In genomic region chr5:2695200-2695891, GRCh38 we compare ENCODE assay signal across 1 cellular context.
TF ChIP-seq lines count a peak whose summit lies in the region.

No MANE protein-coding gene starts in this region.

TF ChIP-seq in HepG2, 621 proteins besides CTCF, POLR2A, EP300 and RAD21 (continued from another document and continues in another):
- TF ChIP-seq, protein P1, sequence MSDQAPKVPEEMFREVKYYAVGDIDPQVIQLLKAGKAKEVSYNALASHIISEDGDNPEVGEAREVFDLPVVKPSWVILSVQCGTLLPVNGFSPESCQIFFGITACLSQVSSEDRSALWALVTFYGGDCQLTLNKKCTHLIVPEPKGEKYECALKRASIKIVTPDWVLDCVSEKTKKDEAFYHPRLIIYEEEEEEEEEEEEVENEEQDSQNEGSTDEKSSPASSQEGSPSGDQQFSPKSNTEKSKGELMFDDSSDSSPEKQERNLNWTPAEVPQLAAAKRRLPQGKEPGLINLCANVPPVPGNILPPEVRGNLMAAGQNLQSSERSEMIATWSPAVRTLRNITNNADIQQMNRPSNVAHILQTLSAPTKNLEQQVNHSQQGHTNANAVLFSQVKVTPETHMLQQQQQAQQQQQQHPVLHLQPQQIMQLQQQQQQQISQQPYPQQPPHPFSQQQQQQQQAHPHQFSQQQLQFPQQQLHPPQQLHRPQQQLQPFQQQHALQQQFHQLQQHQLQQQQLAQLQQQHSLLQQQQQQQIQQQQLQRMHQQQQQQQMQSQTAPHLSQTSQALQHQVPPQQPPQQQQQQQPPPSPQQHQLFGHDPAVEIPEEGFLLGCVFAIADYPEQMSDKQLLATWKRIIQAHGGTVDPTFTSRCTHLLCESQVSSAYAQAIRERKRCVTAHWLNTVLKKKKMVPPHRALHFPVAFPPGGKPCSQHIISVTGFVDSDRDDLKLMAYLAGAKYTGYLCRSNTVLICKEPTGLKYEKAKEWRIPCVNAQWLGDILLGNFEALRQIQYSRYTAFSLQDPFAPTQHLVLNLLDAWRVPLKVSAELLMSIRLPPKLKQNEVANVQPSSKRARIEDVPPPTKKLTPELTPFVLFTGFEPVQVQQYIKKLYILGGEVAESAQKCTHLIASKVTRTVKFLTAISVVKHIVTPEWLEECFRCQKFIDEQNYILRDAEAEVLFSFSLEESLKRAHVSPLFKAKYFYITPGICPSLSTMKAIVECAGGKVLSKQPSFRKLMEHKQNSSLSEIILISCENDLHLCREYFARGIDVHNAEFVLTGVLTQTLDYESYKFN (CRISPR knock-in tag; conservative IDR thresholded peaks at IDR 0.05), result 0 out of 2 replicates have a peak, but pooled peaks have one; percentile 18
- TF ChIP-seq, protein P2, sequence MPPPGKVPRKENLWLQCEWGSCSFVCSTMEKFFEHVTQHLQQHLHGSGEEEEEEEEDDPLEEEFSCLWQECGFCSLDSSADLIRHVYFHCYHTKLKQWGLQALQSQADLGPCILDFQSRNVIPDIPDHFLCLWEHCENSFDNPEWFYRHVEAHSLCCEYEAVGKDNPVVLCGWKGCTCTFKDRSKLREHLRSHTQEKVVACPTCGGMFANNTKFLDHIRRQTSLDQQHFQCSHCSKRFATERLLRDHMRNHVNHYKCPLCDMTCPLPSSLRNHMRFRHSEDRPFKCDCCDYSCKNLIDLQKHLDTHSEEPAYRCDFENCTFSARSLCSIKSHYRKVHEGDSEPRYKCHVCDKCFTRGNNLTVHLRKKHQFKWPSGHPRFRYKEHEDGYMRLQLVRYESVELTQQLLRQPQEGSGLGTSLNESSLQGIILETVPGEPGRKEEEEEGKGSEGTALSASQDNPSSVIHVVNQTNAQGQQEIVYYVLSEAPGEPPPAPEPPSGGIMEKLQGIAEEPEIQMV (CRISPR knock-in tag; IDR thresholded peaks at IDR 0.05; ENCODE audit: low read depth), result no peak
- TF ChIP-seq, protein P3, sequence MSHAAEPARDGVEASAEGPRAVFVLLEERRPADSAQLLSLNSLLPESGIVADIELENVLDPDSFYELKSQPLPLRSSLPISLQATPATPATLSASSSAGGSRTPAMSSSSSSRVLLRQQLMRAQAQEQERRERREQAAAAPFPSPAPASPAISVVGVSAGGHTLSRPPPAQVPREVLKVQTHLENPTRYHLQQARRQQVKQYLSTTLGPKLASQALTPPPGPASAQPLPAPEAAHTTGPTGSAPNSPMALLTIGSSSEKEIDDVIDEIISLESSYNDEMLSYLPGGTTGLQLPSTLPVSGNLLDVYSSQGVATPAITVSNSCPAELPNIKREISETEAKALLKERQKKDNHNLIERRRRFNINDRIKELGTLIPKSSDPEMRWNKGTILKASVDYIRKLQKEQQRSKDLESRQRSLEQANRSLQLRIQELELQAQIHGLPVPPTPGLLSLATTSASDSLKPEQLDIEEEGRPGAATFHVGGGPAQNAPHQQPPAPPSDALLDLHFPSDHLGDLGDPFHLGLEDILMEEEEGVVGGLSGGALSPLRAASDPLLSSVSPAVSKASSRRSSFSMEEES (CRISPR knock-in tag; IDR thresholded peaks at IDR 0.05), result no peak
- no peak for TF ChIP-seq ZNF121 (CRISPR knock-in tag; IDR thresholded peaks at IDR 0.05)
- TF ChIP-seq ZNF614 (CRISPR knock-in tag; IDR thresholded peaks at IDR 0.05; ENCODE audit: borderline replicate concordance), result no peak
- no peak for TF ChIP-seq ZNF232 (CRISPR knock-in tag; IDR thresholded peaks at IDR 0.05; ENCODE audit: borderline replicate concordance)
- no peak for TF ChIP-seq GABPA (IDR thresholded peaks at IDR 0.05; ENCODE audit: low read depth, low read length)
- peak; percentile 47; the same call in 1 of the 2 replicates for TF ChIP-seq GABPA (CRISPR knock-in tag; IDR thresholded peaks at IDR 0.05; ENCODE audit: low read depth)
- TF ChIP-seq ARNTL (CRISPR knock-in tag; IDR thresholded peaks at IDR 0.05), result no peak
- TF ChIP-seq HIC2 (CRISPR knock-in tag; IDR thresholded peaks at IDR 0.05; ENCODE audit: low read depth), result no peak
- TF ChIP-seq KDM5A (IDR thresholded peaks at IDR 0.05; ENCODE audit: borderline replicate concordance, low read length), result no peak
- no peak for TF ChIP-seq RARA (CRISPR knock-in tag; IDR thresholded peaks at IDR 0.05)
- TF ChIP-seq ELF3 (CRISPR knock-in tag; IDR thresholded peaks at IDR 0.05), result 0 out of 2 replicates have a peak, but pooled peaks have one; percentile 17
- TF ChIP-seq, protein P4, sequence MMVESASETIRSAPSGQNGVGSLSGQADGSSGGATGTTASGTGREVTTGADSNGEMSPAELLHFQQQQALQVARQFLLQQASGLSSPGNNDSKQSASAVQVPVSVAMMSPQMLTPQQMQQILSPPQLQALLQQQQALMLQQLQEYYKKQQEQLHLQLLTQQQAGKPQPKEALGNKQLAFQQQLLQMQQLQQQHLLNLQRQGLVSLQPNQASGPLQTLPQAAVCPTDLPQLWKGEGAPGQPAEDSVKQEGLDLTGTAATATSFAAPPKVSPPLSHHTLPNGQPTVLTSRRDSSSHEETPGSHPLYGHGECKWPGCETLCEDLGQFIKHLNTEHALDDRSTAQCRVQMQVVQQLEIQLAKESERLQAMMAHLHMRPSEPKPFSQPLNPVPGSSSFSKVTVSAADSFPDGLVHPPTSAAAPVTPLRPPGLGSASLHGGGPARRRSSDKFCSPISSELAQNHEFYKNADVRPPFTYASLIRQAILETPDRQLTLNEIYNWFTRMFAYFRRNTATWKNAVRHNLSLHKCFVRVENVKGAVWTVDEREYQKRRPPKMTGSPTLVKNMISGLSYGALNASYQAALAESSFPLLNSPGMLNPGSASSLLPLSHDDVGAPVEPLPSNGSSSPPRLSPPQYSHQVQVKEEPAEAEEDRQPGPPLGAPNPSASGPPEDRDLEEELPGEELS (CRISPR knock-in tag; IDR thresholded peaks at IDR 0.05), result 0 out of 2 replicates have a peak, but pooled peaks have one; percentile 24
- no peak for TF ChIP-seq DMAP1 (CRISPR knock-in tag; IDR thresholded peaks at IDR 0.05)
- no peak for TF ChIP-seq ZNF777 (CRISPR knock-in tag; IDR thresholded peaks at IDR 0.05)
- TF ChIP-seq, protein P5, sequence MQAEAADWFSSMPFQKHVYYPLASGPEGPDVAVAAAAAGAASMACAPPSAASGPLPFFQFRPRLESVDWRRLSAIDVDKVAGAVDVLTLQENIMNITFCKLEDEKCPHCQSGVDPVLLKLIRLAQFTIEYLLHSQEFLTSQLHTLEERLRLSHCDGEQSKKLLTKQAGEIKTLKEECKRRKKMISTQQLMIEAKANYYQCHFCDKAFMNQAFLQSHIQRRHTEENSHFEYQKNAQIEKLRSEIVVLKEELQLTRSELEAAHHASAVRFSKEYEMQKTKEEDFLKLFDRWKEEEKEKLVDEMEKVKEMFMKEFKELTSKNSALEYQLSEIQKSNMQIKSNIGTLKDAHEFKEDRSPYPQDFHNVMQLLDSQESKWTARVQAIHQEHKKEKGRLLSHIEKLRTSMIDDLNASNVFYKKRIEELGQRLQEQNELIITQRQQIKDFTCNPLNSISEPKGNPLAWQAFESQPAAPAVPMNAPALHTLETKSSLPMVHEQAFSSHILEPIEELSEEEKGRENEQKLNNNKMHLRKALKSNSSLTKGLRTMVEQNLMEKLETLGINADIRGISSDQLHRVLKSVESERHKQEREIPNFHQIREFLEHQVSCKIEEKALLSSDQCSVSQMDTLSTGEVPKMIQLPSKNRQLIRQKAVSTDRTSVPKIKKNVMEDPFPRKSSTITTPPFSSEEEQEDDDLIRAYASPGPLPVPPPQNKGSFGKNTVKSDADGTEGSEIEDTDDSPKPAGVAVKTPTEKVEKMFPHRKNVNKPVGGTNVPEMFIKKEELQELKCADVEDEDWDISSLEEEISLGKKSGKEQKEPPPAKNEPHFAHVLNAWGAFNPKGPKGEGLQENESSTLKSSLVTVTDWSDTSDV (CRISPR knock-in tag; IDR thresholded peaks at IDR 0.05), result no peak
- TF ChIP-seq GABPB1 (CRISPR knock-in tag; IDR thresholded peaks at IDR 0.05), result peak; percentile 41; the same call in 1 of the 2 replicates
- TF ChIP-seq, protein P6, sequence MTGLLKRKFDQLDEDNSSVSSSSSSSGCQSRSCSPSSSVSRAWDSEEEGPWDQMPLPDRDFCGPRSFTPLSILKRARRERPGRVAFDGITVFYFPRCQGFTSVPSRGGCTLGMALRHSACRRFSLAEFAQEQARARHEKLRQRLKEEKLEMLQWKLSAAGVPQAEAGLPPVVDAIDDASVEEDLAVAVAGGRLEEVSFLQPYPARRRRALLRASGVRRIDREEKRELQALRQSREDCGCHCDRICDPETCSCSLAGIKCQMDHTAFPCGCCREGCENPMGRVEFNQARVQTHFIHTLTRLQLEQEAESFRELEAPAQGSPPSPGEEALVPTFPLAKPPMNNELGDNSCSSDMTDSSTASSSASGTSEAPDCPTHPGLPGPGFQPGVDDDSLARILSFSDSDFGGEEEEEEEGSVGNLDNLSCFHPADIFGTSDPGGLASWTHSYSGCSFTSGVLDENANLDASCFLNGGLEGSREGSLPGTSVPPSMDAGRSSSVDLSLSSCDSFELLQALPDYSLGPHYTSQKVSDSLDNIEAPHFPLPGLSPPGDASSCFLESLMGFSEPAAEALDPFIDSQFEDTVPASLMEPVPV (CRISPR knock-in tag; IDR thresholded peaks at IDR 0.05), result no peak
- TF ChIP-seq ZNF543 (CRISPR knock-in tag; IDR thresholded peaks at IDR 0.05), result no peak
- TF ChIP-seq HMGXB3 (CRISPR knock-in tag; IDR thresholded peaks at IDR 0.05; ENCODE audit: borderline replicate concordance), result 0 out of 2 replicates have a peak, but pooled peaks have one; percentile 55
- TF ChIP-seq, protein P7, sequence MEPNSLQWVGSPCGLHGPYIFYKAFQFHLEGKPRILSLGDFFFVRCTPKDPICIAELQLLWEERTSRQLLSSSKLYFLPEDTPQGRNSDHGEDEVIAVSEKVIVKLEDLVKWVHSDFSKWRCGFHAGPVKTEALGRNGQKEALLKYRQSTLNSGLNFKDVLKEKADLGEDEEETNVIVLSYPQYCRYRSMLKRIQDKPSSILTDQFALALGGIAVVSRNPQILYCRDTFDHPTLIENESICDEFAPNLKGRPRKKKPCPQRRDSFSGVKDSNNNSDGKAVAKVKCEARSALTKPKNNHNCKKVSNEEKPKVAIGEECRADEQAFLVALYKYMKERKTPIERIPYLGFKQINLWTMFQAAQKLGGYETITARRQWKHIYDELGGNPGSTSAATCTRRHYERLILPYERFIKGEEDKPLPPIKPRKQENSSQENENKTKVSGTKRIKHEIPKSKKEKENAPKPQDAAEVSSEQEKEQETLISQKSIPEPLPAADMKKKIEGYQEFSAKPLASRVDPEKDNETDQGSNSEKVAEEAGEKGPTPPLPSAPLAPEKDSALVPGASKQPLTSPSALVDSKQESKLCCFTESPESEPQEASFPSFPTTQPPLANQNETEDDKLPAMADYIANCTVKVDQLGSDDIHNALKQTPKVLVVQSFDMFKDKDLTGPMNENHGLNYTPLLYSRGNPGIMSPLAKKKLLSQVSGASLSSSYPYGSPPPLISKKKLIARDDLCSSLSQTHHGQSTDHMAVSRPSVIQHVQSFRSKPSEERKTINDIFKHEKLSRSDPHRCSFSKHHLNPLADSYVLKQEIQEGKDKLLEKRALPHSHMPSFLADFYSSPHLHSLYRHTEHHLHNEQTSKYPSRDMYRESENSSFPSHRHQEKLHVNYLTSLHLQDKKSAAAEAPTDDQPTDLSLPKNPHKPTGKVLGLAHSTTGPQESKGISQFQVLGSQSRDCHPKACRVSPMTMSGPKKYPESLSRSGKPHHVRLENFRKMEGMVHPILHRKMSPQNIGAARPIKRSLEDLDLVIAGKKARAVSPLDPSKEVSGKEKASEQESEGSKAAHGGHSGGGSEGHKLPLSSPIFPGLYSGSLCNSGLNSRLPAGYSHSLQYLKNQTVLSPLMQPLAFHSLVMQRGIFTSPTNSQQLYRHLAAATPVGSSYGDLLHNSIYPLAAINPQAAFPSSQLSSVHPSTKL (CRISPR knock-in tag; IDR thresholded peaks at IDR 0.05), result peak; percentile 49; the same call in 1 of the 2 replicates
- TF ChIP-seq FOSL2 (CRISPR knock-in tag; IDR thresholded peaks at IDR 0.05), result peak; percentile 89
